Comparison of ENCODE assay signal across 8 cellular contexts in the genomic region with DNA sequence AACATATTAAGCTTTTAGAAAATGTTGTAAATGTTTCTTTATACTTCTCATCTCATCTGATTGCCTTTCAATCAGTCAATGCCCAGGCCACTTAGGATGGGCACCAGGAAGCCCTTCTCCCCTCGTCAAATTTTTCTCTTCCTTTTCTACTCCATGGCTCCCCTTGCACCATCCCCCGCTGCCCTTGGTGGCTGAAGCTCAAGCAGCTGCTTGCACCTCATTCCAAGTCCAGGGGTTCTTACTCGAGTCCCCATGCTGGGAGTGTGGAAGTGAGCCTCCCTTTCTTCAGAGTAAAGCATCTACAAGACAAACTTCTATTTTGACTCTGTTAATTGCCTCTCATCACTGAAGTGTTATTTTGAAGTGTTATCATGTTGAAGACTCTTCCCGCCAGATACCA. TPM values are rescaled to one million over a fixed set of nuclear protein-coding genes. Genes with fewer than 3 reads are reported as not detected.
"Had no signal": no experiment of that assay in that cellular context is flagged by ENCODE, and none has a peak within 500 bp of the region (broad histone marks: within the 10 kb centered on the region; RNA-seq: fewer than 3 reads in every experiment).

No MANE protein-coding gene starts in this region.

- H3K4me3 ChIP-seq: K562 had no signal

- H3K36me3 Mint-ChIP-seq: IgD-negative memory B cell had no signal

- H3K4me3 Mint-ChIP-seq: IgD-negative memory B cell had no signal

- DNase-seq: IMR-90, KBM-7 had no signal

- H3K27ac Mint-ChIP-seq: IgD-negative memory B cell had no signal

- ATAC-seq: HepG2, K562 had no signal

- H3K27ac ChIP-seq: HL-60 had no signal

- H3K27me3 Mint-ChIP-seq: IgD-negative memory B cell had no signal

RNA-seq across cellular contexts. Expression of a gene that starts 39.7 kb away (rescaled TPM):
- total RNA-seq: HepG2, HT-29, HT1080, IMR-90, K562 had no signal
- polyA plus RNA-seq: HepG2, IgD-negative memory B cell, IMR-90, K562 had no signal
